26 cellular contexts compared by ENCODE assay signal in the genomic region with DNA sequence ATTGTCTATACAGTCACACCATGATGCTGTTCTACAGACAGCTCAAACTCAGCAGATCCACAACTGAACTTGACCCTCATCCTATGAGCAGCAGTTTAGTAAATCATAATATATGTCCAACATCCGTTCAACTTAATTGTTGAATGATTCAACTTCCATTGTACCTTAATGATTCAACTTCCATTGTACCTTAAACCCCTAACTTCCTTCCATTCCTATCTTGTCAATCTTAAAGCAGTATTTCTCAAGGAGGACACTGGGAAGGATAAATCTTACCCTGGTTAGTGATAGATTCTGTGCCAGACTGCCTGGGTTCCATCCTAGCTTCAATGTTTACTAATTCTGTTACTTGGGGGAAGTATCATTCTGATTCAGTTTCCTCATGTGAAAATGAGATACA.
"Had no signal": no experiment of that assay in that cellular context is flagged by ENCODE, and none has a peak within 500 bp of the region (broad histone marks: within the 10 kb centered on the region; RNA-seq: fewer than 3 reads in every experiment).

No MANE protein-coding gene starts in this region.

- H3K4me2 ChIP-seq: neural progenitor cell, smooth muscle cell had no signal

- ATAC-seq: left colon; left lung; natural killer cell; right lobe of liver; stimulated activated memory B cell treated with anti-CD40 and anti-IgM and Interleukin-4, amounts not matched to agents 10 μg/mL and 1 μg/mL and 100 μg/mL, for 72 hours; stimulated activated naive CD8-positive, alpha-beta T cell treated with anti-CD3 and anti-CD28 coated beads, Interleukin-15, amount 100 ng/mL, for 72 hours had no signal

- H3K27me3 ChIP-seq: left lung, neural progenitor cell, ovary, right atrium auricular region, right lobe of liver, tibial nerve, vagina had no signal

- H3K9ac ChIP-seq: neural progenitor cell had no signal

- FAIRE-seq: islet of Langerhans had no signal

- DNase-seq: hypothalamus; immature natural killer cell; kidney; left colon; left lung; mesendoderm; naive B cell; natural killer cell; nephron progenitor cell; ovary; right lobe of liver; stimulated activated CD4-positive, alpha-beta T cell treated with anti-CD3 and anti-CD28 coated beads, Interleukin-1b, Interleukin-23, amount 100 ng/mL, for 48 hours; stimulated activated CD4-positive, alpha-beta T cell treated with anti-CD3 and anti-CD28 coated beads, Interleukin-2, amount 100 ng/mL, for 48 hours; stimulated activated CD4-positive, alpha-beta T cell treated with anti-CD3 and anti-CD28 coated beads, Interleukin-4, amount 100 ng/mL, for 4 hours; stimulated activated CD8-positive, alpha-beta memory T cell treated with anti-CD3 and anti-CD28 coated beads, Interleukin-4, amount 100 ng/mL, for 48 hours; stimulated activated naive CD4-positive, alpha-beta T cell treated with Interleukin-2 at 50 U/mL for 16 hours; stimulated activated naive CD8-positive, alpha-beta T cell treated with anti-CD3 and anti-CD28 coated beads, Interleukin-15, amount 100 ng/mL, for 72 hours; substantia nigra had no signal

- H3K4me1 ChIP-seq: left lung, neural progenitor cell, right atrium auricular region, right lobe of liver, tibial nerve, vagina had no signal

- H3K9me3 ChIP-seq: left lung, ovary, right atrium auricular region, right lobe of liver, tibial nerve, vagina had no signal

- H3K4me3 ChIP-seq: left lung, lung, neural progenitor cell, ovary, right atrium auricular region, right lobe of liver, smooth muscle cell, tibial nerve, vagina had no signal

- H3K27ac ChIP-seq: left lung, neural progenitor cell, ovary, right atrium auricular region, right lobe of liver, tibial nerve, vagina had no signal

- H2AFZ ChIP-seq: neural progenitor cell had no signal

- H3K36me3 ChIP-seq: left lung, neural progenitor cell, ovary, right lobe of liver, tibial nerve, vagina had no signal
